2 cellular contexts compared by ENCODE assay signal in genomic region chr15:58477228-58477627, GRCh38.
A peak's percentile ranks its signal among the peaks of the same experiment; 100 is the strongest.
TF ChIP-seq lines count a peak whose summit lies in the region.

No MANE protein-coding gene starts in this region.

TF ChIP-seq in IMR-90, 13 proteins besides CTCF, POLR2A, EP300 and RAD21:
- TF ChIP-seq RCOR1 (IDR thresholded peaks at IDR 0.05; ENCODE audit: insufficient replicate concordance, low read length): no peak
- TF ChIP-seq MXI1 (IDR thresholded peaks at IDR 0.05; ENCODE audit: borderline replicate concordance, low read depth, low read length): no peak
- no peak for TF ChIP-seq MAZ (IDR thresholded peaks at IDR 0.05; ENCODE audit: borderline replicate concordance, low read depth, low read length)
- no peak for TF ChIP-seq SMC3 (IDR thresholded peaks at IDR 0.05; ENCODE audit: low read depth, low read length)
- TF ChIP-seq MAFK (IDR thresholded peaks at IDR 0.05; ENCODE audit: low read depth, low read length): no peak
- TF ChIP-seq CEBPB (IDR thresholded peaks at IDR 0.05; ENCODE audit: low read depth, low read length): no peak
- TF ChIP-seq BHLHE40 (IDR thresholded peaks at IDR 0.05; ENCODE audit: low read depth, low read length): no peak
- TF ChIP-seq USF2 (IDR thresholded peaks at IDR 0.05; ENCODE audit: low read depth, low read length): no peak
- TF ChIP-seq NFE2L2 (IDR thresholded peaks at IDR 0.05; ENCODE audit: low read depth, low read length): no peak
- no peak for TF ChIP-seq CHD1 (IDR thresholded peaks at IDR 0.05; ENCODE audit: low read depth, low read length)
- TF ChIP-seq FOS (IDR thresholded peaks at IDR 0.05; ENCODE audit: low read depth, low read length): no peak
- no peak for TF ChIP-seq RFX5 (IDR thresholded peaks at IDR 0.05; ENCODE audit: low read depth, low read length)
- no peak for TF ChIP-seq ELK1 (IDR thresholded peaks at IDR 0.05; ENCODE audit: borderline replicate concordance, low read depth, low read length)

TF ChIP-seq in HepG2, 621 proteins besides CTCF, POLR2A, EP300 and RAD21:
- TF ChIP-seq HNRNPK (IDR thresholded peaks at IDR 0.05; ENCODE audit: low read depth, low read length, poor library complexity, severe bottlenecking): no peak
- TF ChIP-seq TAF1 (CRISPR knock-in tag; IDR thresholded peaks at IDR 0.05): 0 out of 2 replicates have a peak, but pooled peaks have one; percentile 3
- 0 out of 2 replicates have a peak, but pooled peaks have one; percentile 18 for TF ChIP-seq KAT7 (CRISPR knock-in tag; IDR thresholded peaks at IDR 0.05; ENCODE audit: borderline replicate concordance)
